1 cellular context compared by ENCODE assay signal in the genomic region with DNA sequence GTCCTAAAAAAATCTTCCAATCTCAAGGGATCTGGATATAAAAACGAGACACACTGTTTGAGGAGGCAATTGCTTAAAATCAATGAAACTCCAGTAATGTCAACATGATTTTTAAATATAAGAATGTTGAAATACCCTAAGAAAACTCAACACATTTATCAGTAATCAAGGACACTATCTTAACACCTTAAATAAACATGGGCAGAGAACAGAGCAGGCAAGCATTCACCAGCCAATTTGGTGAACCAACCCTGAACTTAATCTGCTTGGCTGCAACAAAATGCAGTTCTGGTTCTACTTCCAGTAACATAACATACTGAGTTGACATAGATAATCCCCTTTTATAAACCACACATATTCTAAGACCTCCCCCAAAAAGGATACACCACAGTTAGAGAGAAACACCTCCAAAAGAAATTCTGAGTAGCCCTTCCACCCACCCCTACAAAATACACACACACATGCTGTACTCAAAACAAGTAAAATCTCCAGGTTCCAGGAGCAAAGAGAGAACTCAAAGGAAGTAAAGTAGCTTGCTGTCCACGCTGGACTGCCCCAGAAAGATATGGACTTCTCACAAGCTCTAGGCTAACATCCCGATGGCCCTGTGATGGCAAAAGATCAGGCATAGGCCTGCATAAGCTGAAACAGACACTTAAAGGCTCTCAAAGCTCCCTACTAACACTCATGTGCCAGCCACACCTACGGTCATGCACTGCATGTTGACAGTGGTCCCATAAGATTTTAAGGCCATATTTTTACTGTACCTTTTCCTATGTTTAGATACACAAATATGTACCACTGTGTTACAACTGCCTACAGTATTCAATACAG.
A peak's percentile ranks its signal among the peaks of the same experiment; 100 is the strongest.
TF ChIP-seq lines count a peak whose summit lies in the region.

No MANE protein-coding gene starts in this region.

TF ChIP-seq in HepG2, 621 proteins besides CTCF, POLR2A, EP300 and RAD21:
- TF ChIP-seq E2F2 (CRISPR knock-in tag; IDR thresholded peaks at IDR 0.05; ENCODE audit: borderline replicate concordance), result no peak
- TF ChIP-seq, protein P1, sequence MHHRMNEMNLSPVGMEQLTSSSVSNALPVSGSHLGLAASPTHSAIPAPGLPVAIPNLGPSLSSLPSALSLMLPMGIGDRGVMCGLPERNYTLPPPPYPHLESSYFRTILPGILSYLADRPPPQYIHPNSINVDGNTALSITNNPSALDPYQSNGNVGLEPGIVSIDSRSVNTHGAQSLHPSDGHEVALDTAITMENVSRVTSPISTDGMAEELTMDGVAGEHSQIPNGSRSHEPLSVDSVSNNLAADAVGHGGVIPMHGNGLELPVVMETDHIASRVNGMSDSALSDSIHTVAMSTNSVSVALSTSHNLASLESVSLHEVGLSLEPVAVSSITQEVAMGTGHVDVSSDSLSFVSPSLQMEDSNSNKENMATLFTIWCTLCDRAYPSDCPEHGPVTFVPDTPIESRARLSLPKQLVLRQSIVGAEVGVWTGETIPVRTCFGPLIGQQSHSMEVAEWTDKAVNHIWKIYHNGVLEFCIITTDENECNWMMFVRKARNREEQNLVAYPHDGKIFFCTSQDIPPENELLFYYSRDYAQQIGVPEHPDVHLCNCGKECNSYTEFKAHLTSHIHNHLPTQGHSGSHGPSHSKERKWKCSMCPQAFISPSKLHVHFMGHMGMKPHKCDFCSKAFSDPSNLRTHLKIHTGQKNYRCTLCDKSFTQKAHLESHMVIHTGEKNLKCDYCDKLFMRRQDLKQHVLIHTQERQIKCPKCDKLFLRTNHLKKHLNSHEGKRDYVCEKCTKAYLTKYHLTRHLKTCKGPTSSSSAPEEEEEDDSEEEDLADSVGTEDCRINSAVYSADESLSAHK (CRISPR knock-in tag; IDR thresholded peaks at IDR 0.05; ENCODE audit: borderline replicate concordance), result no peak
- TF ChIP-seq ONECUT2 (CRISPR knock-in tag; IDR thresholded peaks at IDR 0.05), result 0 out of 2 replicates have a peak, but pooled peaks have one; percentile 36
